ENCODE assay signal across 8 cellular contexts in the genomic region with DNA sequence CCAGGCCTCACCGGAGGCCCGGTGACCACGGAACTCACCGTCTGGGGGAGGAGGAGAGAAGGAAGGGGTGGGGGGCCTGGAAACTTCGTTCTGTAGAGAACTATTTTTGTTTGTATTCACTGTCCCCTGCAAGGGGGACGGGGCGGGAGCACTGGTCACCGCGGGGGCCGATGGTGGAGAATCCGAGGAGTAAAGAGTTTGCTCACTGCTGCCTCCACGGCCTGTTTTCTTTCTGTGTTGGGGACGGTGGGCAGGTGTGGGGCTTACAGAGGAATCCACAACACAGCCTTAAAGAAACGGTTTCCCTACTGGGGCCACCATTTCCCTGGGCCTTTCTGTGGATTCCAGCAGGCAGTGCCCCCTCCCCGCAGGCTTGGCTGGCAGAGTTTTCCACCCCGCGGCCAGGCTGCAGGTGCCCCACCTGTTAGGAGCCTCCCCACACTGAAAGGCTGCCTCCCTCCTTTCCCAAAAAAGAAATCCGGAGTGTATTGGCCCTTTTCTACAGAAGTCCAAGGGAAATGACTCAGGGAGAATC.
A peak's percentile ranks its signal among the peaks of the same experiment; 100 is the strongest.
DNase-seq lines count a peak whose midpoint lies in the region; ATAC-seq and TF ChIP-seq lines count a peak whose summit lies in the region.

No MANE protein-coding gene starts in this region.

- no peak overlapping the region for H3K27ac ChIP-seq in Panc1 (ENCODE audit: low read length)
- H3K27ac ChIP-seq in psoas muscle: no peak overlapping the region

- CTCF ChIA-PET in Panc1 (lab: Charles Lee): no interaction called here

- H3K36me3 ChIP-seq in Panc1 (ENCODE audit: control insufficient read depth, insufficient read depth, low read length) (no peaks in the 10 kb centered on the region), psoas muscle (ENCODE audit: insufficient read depth in 1 of 2, low read depth in 1 of 2) (no peaks in the 10 kb centered on the region)

- in situ Hi-C loops in Panc1 (cut with HindIII; ENCODE audit: low pct_unique_long_range_greater_than_20kb, low sequenced_read_pairs): no loop called here

- no peaks in the 10 kb centered on the region for H3K9me3 ChIP-seq in Panc1 (ENCODE audit: control insufficient read depth, insufficient read depth, low read depth, low read length)
- H3K9me3 ChIP-seq in psoas muscle: no peaks in the 10 kb centered on the region

- TF ChIP-seq CTCF in GM12865 (IDR thresholded peaks at IDR 0.05; ENCODE audit: insufficient read depth, low read depth, low read length, missing control alignments) (no peak), Panc1 (IDR thresholded peaks at IDR 0.05) (no peak), epithelial cell of proximal tubule (conservative IDR thresholded peaks at IDR 0.05; ENCODE audit: low read depth, low read length) (no peak), psoas muscle (IDR thresholded peaks at IDR 0.05) (no peak)

- 19 to 26% (median 21%) methylated on average over 18 of the region's 18 CpGs for WGBS in psoas muscle, 3 donors

- ATAC-seq in Panc1 (no peak), psoas muscle (no peak), HG02970 (IDR thresholded peaks at IDR 0.05; ENCODE audit: low FRiP score, unreplicated experiment) (no peak), HG03354 (IDR thresholded peaks at IDR 0.05; ENCODE audit: poor library complexity, severe bottlenecking, unreplicated experiment) (no peak)

- intact Hi-C loops in Panc1 (cut with micrococcal nuclease; ENCODE audit: unreplicated experiment) (no loop called here), psoas muscle (cut with DNase I) (no loop called here)

- H3K27me3 ChIP-seq in Panc1 (ENCODE audit: control insufficient read depth, insufficient read depth, low read length) (no peaks in the 10 kb centered on the region), psoas muscle (ENCODE audit: insufficient read depth in 3 of 3, low read length in 2 of 3) (peaks cover 0 to 79% (median 16%) of the 10 kb centered on the region in 3 donors)

- POLR2A ChIA-PET in Panc1 (lab: Charles Lee): no interaction called here

- DNase-seq in GM12865 (ENCODE audit: low read depth): no peak
- no peak for DNase-seq in Panc1 (ENCODE audit: low read depth, low spot score)
- no peak for DNase-seq in epithelial cell of proximal tubule (ENCODE audit: low read depth)
- DNase-seq in psoas muscle: peak in 1 of 2 donors; percentile 57
- DNase-seq in mucosa of gallbladder (ENCODE audit: low spot score): no peak
- no peak for DNase-seq in ureter (ENCODE audit: low spot score)

- H3K4me3 ChIP-seq in GM12865 (ENCODE audit: low read depth, low read length) (peak overlapping the region; percentile 63), Panc1 (ENCODE audit: low read depth in 2 of 2, low read length in 2 of 2) (peak overlapping the region; percentile 42 to 51), epithelial cell of proximal tubule (ENCODE audit: low read depth, low read length) (peak overlapping the region; percentile 51), psoas muscle (peak overlapping the region; percentile 61)

- H3K4me1 ChIP-seq in Panc1 (ENCODE audit: control insufficient read depth, insufficient read depth, low read length) (no peaks in the 10 kb centered on the region; the same call in none of the 2 replicates), psoas muscle (no peaks in the 10 kb centered on the region)

- BruUV-seq in Panc1 (replicated peaks; lab: Mats Ljungman, UMichigan): no TSS peak
